ENCODE assay signal across 8 cellular contexts in genomic region chr9:99822596-99823391, GRCh38. TPM values are rescaled to one million over a fixed set of nuclear protein-coding genes. Genes with fewer than 3 reads are reported as not detected.
DNase-seq lines count a peak whose midpoint lies in the region; ATAC-seq and TF ChIP-seq lines count a peak whose summit lies in the region.

No MANE protein-coding gene starts in this region.

- H3K36me3 ChIP-seq in upper lobe of left lung, result no peaks in the 10 kb centered on the region

- WGBS in upper lobe of left lung, 2 donors, result 1 to 3% methylated on average over 43 to 49 of the region's 49 CpGs

- peak overlapping the region; percentile 71 to 96 (median 76) for H3K4me3 ChIP-seq in upper lobe of left lung

- intact Hi-C loops in Right ventricle myocardium superior (cut with DNase I) (loop anchor here (10.0 kb wide), 2 partner anchors 72 to 468 kb away; no protein-coding TSS in a partner anchor), Right ventricle myocardium inferior (cut with DNase I) (loop anchor here (2.0 to 10.0 kb wide), 5 partner anchors 85 to 596 kb away; partner anchors contain the start of gene STX17)

- peak overlapping the region; percentile 94 for H3K4me3 Mint-ChIP-seq in natural killer cell treated with Interleukin-12 subunit alpha and Interleukin-12 subunit beta and Interleukin-15 and Interleukin-18, amount 100 ng/mL, for 72 hours

- H3K4me1 ChIP-seq in upper lobe of left lung, result peaks cover 41 to 61% (median 49%) of the 10 kb centered on the region in 4 donors

- TF ChIP-seq CTCF in upper lobe of left lung (IDR thresholded peaks at IDR 0.05), result peak in 2 of 6 experiments; percentile 16 to 17

- no peaks in the 10 kb centered on the region for H3K9me3 ChIP-seq in upper lobe of left lung

- ATAC-seq in Right ventricle myocardium superior (ENCODE audit: poor library complexity) (no peak), Right ventricle myocardium inferior (no peak), upper lobe of left lung (ENCODE audit: low FRiP score in 2 of 2) (no peak)
- no peak for ATAC-seq in natural killer cell treated with Interleukin-12 subunit alpha and Interleukin-12 subunit beta and Interleukin-15 and Interleukin-18, amount 100 ng/mL, for 72 hours

- no peaks in the 10 kb centered on the region for H3K9me3 Mint-ChIP-seq in natural killer cell treated with Interleukin-12 subunit alpha and Interleukin-12 subunit beta and Interleukin-15 and Interleukin-18, amount 100 ng/mL, for 72 hours

- TF ChIP-seq EP300 in upper lobe of left lung (IDR thresholded peaks at IDR 0.05), result no peak

- H3K27ac ChIP-seq in upper lobe of left lung, result peak overlapping the region; percentile 4 to 99 (median 96)

- peaks cover 0 to 32% (median 15%) of the 10 kb centered on the region in 4 donors for H3K27me3 ChIP-seq in upper lobe of left lung

- peak; percentile 49 for DNase-seq in Right ventricle myocardium superior
- DNase-seq in Right ventricle myocardium inferior (ENCODE audit: missing footprints), result no peak
- DNase-seq in NCI-H774 (lab: John Stamatoyannopoulos, UW), result peak; percentile 17
- DNase-seq in activated T-cell treated with anti-CD3 and anti-CD28 coated beads, Interleukin-2, amount 50 U/mL, for 48 hours, result peak; percentile 66 to 72
- DNase-seq in fibroblast of gingiva (ENCODE audit: low read depth), result peak; percentile 58
- no peak for DNase-seq in natural killer cell treated with Interleukin-12 subunit alpha and Interleukin-12 subunit beta and Interleukin-15 and Interleukin-18, amount 100 ng/mL, for 72 hours (ENCODE audit: low spot score)
- DNase-seq in upper lobe of left lung, result peak; percentile 27 to 92
- DNase-seq in SKM-1 treated with dmso at 0.1 percent for 144 hours (lab: John Stamatoyannopoulos, UW; ENCODE audit: unreplicated experiment), result no peak

- peak overlapping the region; percentile 83 to 89 for H3K27ac Mint-ChIP-seq in natural killer cell treated with Interleukin-12 subunit alpha and Interleukin-12 subunit beta and Interleukin-15 and Interleukin-18, amount 100 ng/mL, for 72 hours

- peaks cover 9 to 24% of the 10 kb centered on the region in 2 donors for H3K27me3 Mint-ChIP-seq in natural killer cell treated with Interleukin-12 subunit alpha and Interleukin-12 subunit beta and Interleukin-15 and Interleukin-18, amount 100 ng/mL, for 72 hours

- peak in 1 of 4 donors; percentile 25 for TF ChIP-seq POLR2A in upper lobe of left lung (IDR thresholded peaks at IDR 0.05)

- peaks cover 2% of the 10 kb centered on the region for H3K36me3 Mint-ChIP-seq in natural killer cell treated with Interleukin-12 subunit alpha and Interleukin-12 subunit beta and Interleukin-15 and Interleukin-18, amount 100 ng/mL, for 72 hours

- peaks cover 63 to 64% of the 10 kb centered on the region in 2 donors for H3K4me1 Mint-ChIP-seq in natural killer cell treated with Interleukin-12 subunit alpha and Interleukin-12 subunit beta and Interleukin-15 and Interleukin-18, amount 100 ng/mL, for 72 hours (ENCODE audit: low read depth in 2 of 2)

RNA-seq across cellular contexts. Expression of gene NR4A3, which starts 1.1 kb away (rescaled TPM):
- 3.7 TPM for total RNA-seq in Right ventricle myocardium superior
- 3.9 TPM for total RNA-seq in Right ventricle myocardium inferior
- total RNA-seq in natural killer cell treated with Interleukin-12 subunit alpha and Interleukin-12 subunit beta and Interleukin-15 and Interleukin-18, amount 100 ng/mL, for 72 hours, result 1 to 10 TPM; 1.3 to 2.4 TPM
- total RNA-seq in upper lobe of left lung, result 10 to 100 TPM in 1 of 6 donors, 1 to 10 TPM in 5; 1.0 to 10.8 (median 5.6) TPM

Comparison
In these comparisons a context has a peak if more than half of its experiments do, and no peak if none do; other contexts are left out.
1. DNase-seq: peak in Right ventricle myocardium superior (single experiment), NCI-H774 (single experiment), activated T-cell treated with anti-CD3 and anti-CD28 coated beads, Interleukin-2, amount 50 U/mL, for 48 hours (2 of 2), fibroblast of gingiva (single experiment) and upper lobe of left lung (2 of 2); none in Right ventricle myocardium inferior (single experiment), natural killer cell treated with Interleukin-12 subunit alpha and Interleukin-12 subunit beta and Interleukin-15 and Interleukin-18, amount 100 ng/mL, for 72 hours (single experiment) and SKM-1 treated with dmso at 0.1 percent for 144 hours (single experiment).